In the genomic region with DNA sequence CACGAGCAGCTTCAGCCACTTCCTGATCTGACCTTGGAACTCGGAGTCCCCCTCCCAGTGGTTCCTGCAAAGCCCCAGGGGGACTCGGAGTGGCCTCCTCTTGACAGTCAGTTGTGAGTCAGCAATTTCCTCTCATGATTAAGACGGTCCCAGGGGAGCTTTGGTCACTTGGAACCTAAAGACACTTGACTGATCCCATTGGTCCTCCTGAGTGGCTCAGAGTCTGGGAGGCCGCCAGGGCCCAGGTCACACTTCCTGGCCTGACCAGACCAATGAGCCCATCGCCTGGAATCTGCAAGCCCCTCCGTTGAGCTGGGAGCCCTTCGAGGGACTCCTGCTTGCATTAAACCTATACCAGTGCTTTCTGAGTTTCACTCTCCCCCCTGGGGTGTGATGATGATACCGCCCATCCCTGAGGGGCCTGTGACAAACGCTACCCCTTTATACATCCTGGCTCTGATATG, we compare ENCODE assay signal across 9 cellular contexts. TPM values are rescaled to one million over a fixed set of nuclear protein-coding genes. Genes with fewer than 3 reads are reported as not detected.
DNase-seq lines count a peak whose midpoint lies in the region; ATAC-seq, FAIRE-seq and TF ChIP-seq lines count a peak whose summit lies in the region.
"Had no signal": no experiment of that assay in that cellular context is flagged by ENCODE, and none has a peak within 500 bp of the region (broad histone marks: within the 10 kb centered on the region; RNA-seq: fewer than 3 reads in every experiment).

No MANE protein-coding gene starts in this region.

- no peaks in the 10 kb centered on the region for H3K36me3 ChIP-seq in Karpas-422 (ENCODE audit: insufficient read depth, low read length)
- H3K36me3 ChIP-seq in heart left ventricle: no peaks in the 10 kb centered on the region
- H3K36me3 ChIP-seq in pancreas: no peaks in the 10 kb centered on the region
- H3K36me3 ChIP-seq in tibial nerve: no peaks in the 10 kb centered on the region

- H3K27me3 ChIP-seq in Karpas-422 (ENCODE audit: low read length) (no peaks in the 10 kb centered on the region), heart left ventricle (peaks cover 0 to 40% (median 25%) of the 10 kb centered on the region in 9 donors), pancreas (peaks cover 0 to 4% (median 2%) of the 10 kb centered on the region in 4 donors), tibial nerve (peaks cover 0 to 58% of the 10 kb centered on the region in 2 donors)

- H3K9me2 ChIP-seq in Karpas-422 (replicated peaks; ENCODE audit: insufficient read depth, low read length): no peaks in the 10 kb centered on the region

- ATAC-seq in GM21447 (IDR thresholded peaks at IDR 0.05; ENCODE audit: unreplicated experiment) (peak; percentile 88), heart left ventricle (peak; percentile 30 to 90 (median 52)), pancreas (no peak), omental fat pad (ENCODE audit: low FRiP score) (no peak)

- intact Hi-C loops in heart left ventricle (cut with DNase I) (loop anchor here in 2 of 10 donors (5.0 kb wide), 2 partner anchors 131 to 281 kb away; no protein-coding TSS in a partner anchor), pancreas (cut with DNase I) (no loop called here)

- H3K27ac ChIP-seq in Karpas-422 (ENCODE audit: low read length): no peak overlapping the region
- H3K27ac ChIP-seq in heart left ventricle: peak overlapping the region in 2 of 12 donors; percentile 22 to 24
- H3K27ac ChIP-seq in pancreas: no peak overlapping the region
- no peak overlapping the region for H3K27ac ChIP-seq in tibial nerve

- no peaks in the 10 kb centered on the region for H3K79me2 ChIP-seq in Karpas-422 (ENCODE audit: low read length)

- TF ChIP-seq POLR2A in heart left ventricle (IDR thresholded peaks at IDR 0.05) (no peak), tibial nerve (IDR thresholded peaks at IDR 0.05) (no peak)

- H2AFZ ChIP-seq in Karpas-422 (ENCODE audit: low read length): no peak overlapping the region

- H3K4me3 ChIP-seq in Karpas-422 (ENCODE audit: low read length) (no peak overlapping the region), heart left ventricle (no peak overlapping the region), pancreas (no peak overlapping the region), tibial nerve (no peak overlapping the region)

- TF ChIP-seq EP300 in tibial nerve (IDR thresholded peaks at IDR 0.05): no peak

- TF ChIP-seq CTCF in heart left ventricle (IDR thresholded peaks at IDR 0.05): no peak
- TF ChIP-seq CTCF in pancreas (IDR thresholded peaks at IDR 0.05): no peak
- TF ChIP-seq CTCF in tibial nerve (IDR thresholded peaks at IDR 0.05): no peak
- no peak for TF ChIP-seq CTCF in omental fat pad (IDR thresholded peaks at IDR 0.05)

- no peak for FAIRE-seq in pancreas (lab: Jason Lieb, UNC)
- FAIRE-seq: endothelial cell of umbilical vein had no signal

- WGBS in heart left ventricle, 4 donors: 38 to 56% (median 47%) methylated on average over 7 to 10 of the region's 10 CpGs
- 55 to 56% methylated on average over 10 of the region's 10 CpGs for WGBS in pancreas, 2 donors
- 42 to 50% methylated on average over 10 of the region's 10 CpGs for WGBS in tibial nerve, 2 donors

- H4K20me1 ChIP-seq in Karpas-422 (ENCODE audit: insufficient read depth, low read depth, low read length): no peaks in the 10 kb centered on the region

- DNase-seq in GM04504 (ENCODE audit: low read depth): peak; percentile 42
- peak; percentile 76 for DNase-seq in Karpas-422
- DNase-seq in heart left ventricle: peak; percentile 66 to 88 (median 74)
- no peak for DNase-seq in pancreas
- DNase-seq in tibial nerve (ENCODE audit: low spot score in 2 of 2): no peak
- no peak for DNase-seq in cerebellum (ENCODE audit: low spot score)
- DNase-seq in omental fat pad (ENCODE audit: low spot score): no peak

- H3K9ac ChIP-seq in Karpas-422 (ENCODE audit: low read length): no peak overlapping the region

- H3K4me2 ChIP-seq in Karpas-422 (ENCODE audit: low read depth, low read length, poor library complexity, severe bottlenecking): peak overlapping the region; percentile 7

- H3K4me1 ChIP-seq in Karpas-422 (ENCODE audit: low read length) (peaks cover 12% of the 10 kb centered on the region), heart left ventricle (peaks cover 0 to 30% (median 15%) of the 10 kb centered on the region in 12 donors), pancreas (no peaks in the 10 kb centered on the region), tibial nerve (peaks cover 0 to 9% (median 0%) of the 10 kb centered on the region in 4 donors)

- no peaks in the 10 kb centered on the region for H3K9me3 ChIP-seq in Karpas-422 (ENCODE audit: low read length)
- H3K9me3 ChIP-seq in heart left ventricle: no peaks in the 10 kb centered on the region
- no peaks in the 10 kb centered on the region for H3K9me3 ChIP-seq in pancreas
- H3K9me3 ChIP-seq in tibial nerve: no peaks in the 10 kb centered on the region

RNA-seq across cellular contexts. Expression of gene TSPAN17, which starts 29.1 kb away (rescaled TPM):
- 4.8 and 14.4 TPM in 2 replicates for total RNA-seq in Karpas-422 (2014; rRNA removed; shearing (Covaris generic); ENCODE audit: low replicate concordance)
- total RNA-seq in heart left ventricle (10 to 100 TPM; 22.2 to 53.1 (median 30.9) TPM), pancreas (10 to 100 TPM; 12.4 to 26.6 (median 15.3) TPM), tibial nerve (10 to 100 TPM; 11.0 to 25.8 (median 14.3) TPM), cerebellum (33.7 TPM), omental fat pad (10 to 100 TPM in 3 of 4 donors, 1 to 10 TPM in 1; 8.9 to 16.9 (median 15.1) TPM)
- polyA plus RNA-seq in heart left ventricle (10 to 100 TPM; 15.4 to 59.3 TPM), pancreas (10 to 100 TPM; 22.8 to 30.1 TPM)

RNA-seq across cellular contexts. Expression of gene EIF4E1B, which starts 45.9 kb away (rescaled TPM):
- total RNA-seq in Karpas-422 (2014; rRNA removed; shearing (Covaris generic); ENCODE audit: low replicate concordance): not detected in 2 replicates
- total RNA-seq in heart left ventricle (not detected), pancreas (under 1 TPM in 1 of 6 donors, not detected in 5; 0.04 TPM), tibial nerve (not detected), cerebellum (0.27 TPM), omental fat pad (not detected)
- polyA plus RNA-seq in heart left ventricle (not detected), pancreas (1 to 10 TPM in 1 of 2 donors, under 1 TPM in 1; 0.30 to 1.5 TPM)
- total RNA-seq: endothelial cell of umbilical vein had no signal
- polyA plus RNA-seq: endothelial cell of umbilical vein had no signal

RNA-seq across cellular contexts. Expression of gene SNCB, which starts 46.1 kb away (rescaled TPM):
- not detected in 2 replicates for total RNA-seq in Karpas-422 (2014; rRNA removed; shearing (Covaris generic); ENCODE audit: low replicate concordance)
- under 1 TPM in 1 of 9 donors, not detected in 8; 0.23 TPM for total RNA-seq in heart left ventricle
- polyA plus RNA-seq in heart left ventricle: not detected
- total RNA-seq in pancreas: under 1 TPM in 5 of 6 donors, not detected in 1; 0.14 to 0.41 (median 0.35) TPM
- 1 to 10 TPM; 3.6 to 6.6 TPM for polyA plus RNA-seq in pancreas
- not detected for total RNA-seq in tibial nerve
- total RNA-seq in cerebellum: 25.6 TPM
- total RNA-seq in omental fat pad: not detected
- total RNA-seq: endothelial cell of umbilical vein had no signal

Comparison
In these comparisons a context has a peak if more than half of its experiments do, and no peak if none do; other contexts are left out.
1. DNase-seq: peak in GM04504 (single experiment), Karpas-422 (single experiment) and heart left ventricle (5 of 5); none in pancreas (0 of 6), tibial nerve (0 of 2), cerebellum (single experiment) and omental fat pad (single experiment).
2. ATAC-seq: peak in GM21447 (single experiment) and heart left ventricle (4 of 4); none in pancreas (0 of 4) and omental fat pad (single experiment).
3. RNA of gene SNCB, which starts 46.1 kb away (total RNA-seq): 25.6 TPM in cerebellum (single experiment); 0.14 to 0.41 TPM in pancreas, 0.23 TPM in heart left ventricle, not detected in Karpas-422, not detected in tibial nerve and not detected in omental fat pad; every median in the first group is over 10 times any median in the second.